In genomic region chr1:65149391-65149729, GRCh38 we compare ENCODE assay signal across 8 cellular contexts. TPM values are rescaled to one million over a fixed set of nuclear protein-coding genes. Genes with fewer than 3 reads are reported as not detected.
A peak's percentile ranks its signal among the peaks of the same experiment; 100 is the strongest.
DNase-seq lines count a peak whose midpoint lies in the region; ATAC-seq and TF ChIP-seq lines count a peak whose summit lies in the region.

No MANE protein-coding gene starts in this region.

- H3K27me3 ChIP-seq in layer of hippocampus (ENCODE audit: control insufficient read depth, insufficient read depth, low read length) (no peaks in the 10 kb centered on the region), tibial nerve (peaks cover 0 to 7% of the 10 kb centered on the region in 2 donors)

- no peak for TF ChIP-seq EP300 in tibial nerve (IDR thresholded peaks at IDR 0.05)

- TF ChIP-seq CTCF in tibial nerve (IDR thresholded peaks at IDR 0.05): no peak

- peak overlapping the region; percentile 89 for H3K27ac Mint-ChIP-seq in activated T-helper 17 cell treated with anti-CD3 and anti-CD28 coated beads, Interleukin-2, amount 50 U/mL, for 72 hours

- no peak for TF ChIP-seq POLR2A in tibial nerve (IDR thresholded peaks at IDR 0.05)

- 13 to 24% methylated on average over 9 of the region's 9 CpGs for WGBS in tibial nerve, 2 donors

- no peaks in the 10 kb centered on the region for H3K9me3 ChIP-seq in tibial nerve

- peak overlapping the region; percentile 43 to 92 (median 68) for H3K4me3 ChIP-seq in tibial nerve

- no peaks in the 10 kb centered on the region for H3K36me3 Mint-ChIP-seq in activated T-cell treated with anti-CD3 and anti-CD28 coated beads, Interleukin-2, amount 50 U/mL, for 4 hours (ENCODE audit: insufficient read depth)
- peaks cover 51% of the 10 kb centered on the region for H3K36me3 Mint-ChIP-seq in activated T-helper 17 cell treated with anti-CD3 and anti-CD28 coated beads, Interleukin-2, amount 50 U/mL, for 72 hours (ENCODE audit: low read depth)

- ATAC-seq in activated T-cell treated with anti-CD3 and anti-CD28 coated beads, Interleukin-2, amount 50 U/mL, for 4 hours: no peak
- no peak for ATAC-seq in activated T-helper 17 cell treated with anti-CD3 and anti-CD28 coated beads, Interleukin-2, amount 50 U/mL, for 72 hours (replicated peaks)
- no peak for ATAC-seq in GM18520 (IDR thresholded peaks at IDR 0.05; ENCODE audit: unreplicated experiment)

- H3K27me3 Mint-ChIP-seq in activated T-cell treated with anti-CD3 and anti-CD28 coated beads, Interleukin-2, amount 50 U/mL, for 4 hours (ENCODE audit: low read depth): peaks cover 44% of the 10 kb centered on the region
- peaks cover 35% of the 10 kb centered on the region for H3K27me3 Mint-ChIP-seq in activated T-helper 17 cell treated with anti-CD3 and anti-CD28 coated beads, Interleukin-2, amount 50 U/mL, for 72 hours

- H3K9me3 Mint-ChIP-seq in activated T-cell treated with anti-CD3 and anti-CD28 coated beads, Interleukin-2, amount 50 U/mL, for 4 hours: no peaks in the 10 kb centered on the region
- H3K9me3 Mint-ChIP-seq in activated T-helper 17 cell treated with anti-CD3 and anti-CD28 coated beads, Interleukin-2, amount 50 U/mL, for 72 hours: no peaks in the 10 kb centered on the region

- no peaks in the 10 kb centered on the region for H3K36me3 ChIP-seq in tibial nerve

- H3K4me3 Mint-ChIP-seq in activated T-cell treated with anti-CD3 and anti-CD28 coated beads, Interleukin-2, amount 50 U/mL, for 4 hours: peak overlapping the region; percentile 76
- H3K4me3 Mint-ChIP-seq in activated T-helper 17 cell treated with anti-CD3 and anti-CD28 coated beads, Interleukin-2, amount 50 U/mL, for 72 hours: peak overlapping the region; percentile 94

- DNase-seq in activated T-cell treated with anti-CD3 and anti-CD28 coated beads, Interleukin-2, amount 50 U/mL, for 4 hours: no peak
- no peak for DNase-seq in activated T-cell treated with anti-CD3 and anti-CD28 coated beads, Interleukin-2, amount 50 U/mL, for 1 hour
- no peak for DNase-seq in tibial nerve (ENCODE audit: low spot score in 2 of 2)
- DNase-seq in cerebellum (ENCODE audit: low spot score): no peak
- no peak for DNase-seq in NOMO-1 (lab: John Stamatoyannopoulos, UW; ENCODE audit: unreplicated experiment in 2 of 2)

- peaks cover 11% of the 10 kb centered on the region for H3K4me1 Mint-ChIP-seq in activated T-cell treated with anti-CD3 and anti-CD28 coated beads, Interleukin-2, amount 50 U/mL, for 4 hours (ENCODE audit: low read depth)
- peaks cover 24% of the 10 kb centered on the region for H3K4me1 Mint-ChIP-seq in activated T-helper 17 cell treated with anti-CD3 and anti-CD28 coated beads, Interleukin-2, amount 50 U/mL, for 72 hours

- peaks cover 0 to 16% (median 0%) of the 10 kb centered on the region in 4 donors for H3K4me1 ChIP-seq in tibial nerve

- H3K27ac ChIP-seq in layer of hippocampus (ENCODE audit: low read depth, low read length) (peak overlapping the region; percentile 46), tibial nerve (peak overlapping the region; percentile 72 to 89 (median 80))

RNA-seq across cellular contexts. Expression of gene AK4, which starts 1.4 kb away (rescaled TPM):
- total RNA-seq in activated T-cell treated with anti-CD3 and anti-CD28 coated beads, Interleukin-2, amount 50 U/mL, for 4 hours: 10 to 100 TPM; 11.3 to 15.9 (median 11.5) TPM
- total RNA-seq in activated T-helper 17 cell treated with anti-CD3 and anti-CD28 coated beads, Interleukin-2, amount 50 U/mL, for 72 hours: 100 to 1,000 TPM; 112 to 142 TPM
- total RNA-seq in tibial nerve (10 to 100 TPM; 16.1 to 24.9 (median 19.5) TPM), cerebellum (13.3 TPM)
